In the genomic region with DNA sequence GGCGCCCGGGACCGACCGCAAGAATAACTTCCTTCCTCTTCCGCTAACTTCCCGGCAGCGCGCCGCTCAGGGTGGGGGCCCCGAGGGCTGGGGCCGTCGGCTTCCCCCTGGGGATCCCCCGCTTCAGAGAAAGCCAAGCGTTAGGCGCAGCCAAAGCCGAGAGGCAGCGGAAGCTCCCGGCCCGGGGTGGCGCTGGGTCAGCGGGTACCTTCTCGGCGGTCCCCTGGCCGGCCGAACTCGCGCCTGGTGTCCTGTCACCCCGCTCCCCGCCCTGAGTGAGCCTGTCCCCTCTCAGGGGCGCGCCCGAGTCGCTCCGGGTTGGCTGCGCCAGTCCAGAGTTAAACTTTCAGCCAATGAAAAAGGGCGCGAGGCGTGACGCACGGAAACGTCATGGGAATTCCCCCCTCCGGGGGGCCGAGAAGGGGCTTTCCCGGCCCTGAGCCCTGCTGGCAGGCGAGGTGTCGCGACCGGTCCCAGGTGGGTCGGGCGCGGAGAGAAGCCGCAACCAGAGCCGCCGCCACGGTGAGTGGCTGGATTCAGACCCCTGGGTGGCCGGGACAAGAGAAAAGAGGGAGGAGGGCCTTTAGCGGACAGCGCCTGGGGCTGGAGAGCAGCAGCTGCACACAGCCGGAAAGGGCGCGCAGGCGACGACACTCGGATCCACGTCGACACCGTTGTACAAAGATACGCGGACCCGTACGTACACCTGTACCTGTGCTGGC, we compare ENCODE assay signal across 8 cellular contexts. TPM values are rescaled to one million over a fixed set of nuclear protein-coding genes. Genes with fewer than 3 reads are reported as not detected.
A peak's percentile ranks its signal among the peaks of the same experiment; 100 is the strongest.
DNase-seq lines count a peak whose midpoint lies in the region; ATAC-seq and TF ChIP-seq lines count a peak whose summit lies in the region.

No MANE protein-coding gene starts in this region.

- no peak overlapping the region for H2BK120ac ChIP-seq in H9 (ENCODE audit: low read depth, low read length, poor library complexity, severe bottlenecking)

- ATAC-seq in right cardiac atrium = peak; percentile 94 to 95
- ATAC-seq in aorta (ENCODE audit: low FRiP score) = peak; percentile 95

- H3K36me3 ChIP-seq in Loucy (ENCODE audit: insufficient read depth, low read length) (peaks cover 3% of the 10 kb centered on the region; the same call in 1 of the 2 replicates), rectal smooth muscle tissue (ENCODE audit: control insufficient read depth, insufficient read depth, low read length) (peaks cover 3% of the 10 kb centered on the region), aorta (ENCODE audit: control insufficient read depth in 1 of 2, insufficient read depth in 2 of 2, low read length in 1 of 2) (no peaks in the 10 kb centered on the region)

- H3K4me3 ChIP-seq in Loucy (ENCODE audit: low read length, poor library complexity, severe bottlenecking) (peak overlapping the region; percentile 77), right cardiac atrium (ENCODE audit: low read length) (peak overlapping the region; percentile 78), rectal smooth muscle tissue (ENCODE audit: low read length) (peak overlapping the region; percentile 90), aorta (ENCODE audit: low read length in 2 of 2) (peak overlapping the region; percentile 29 to 32)

- H3K9ac ChIP-seq in H9 (ENCODE audit: extremely low read depth, insufficient read length, low read length) = no peak overlapping the region
- H3K9ac ChIP-seq in Loucy (ENCODE audit: low read depth, low read length, poor library complexity, severe bottlenecking) = peak overlapping the region; percentile 79
- peak overlapping the region; percentile 63 for H3K9ac ChIP-seq in rectal smooth muscle tissue (ENCODE audit: low read length)

- H2BK20ac ChIP-seq in H9 (ENCODE audit: low read depth, low read length, poor library complexity, severe bottlenecking) = no peak overlapping the region

- H3K36me3 Mint-ChIP-seq in H9 (ENCODE audit: insufficient read depth in 1 of 3, low read depth in 3 of 3) = peaks cover 0 to 10% (median 9%) of the 10 kb centered on the region in 3 experiments; a peak in 5 of 7 replicates
- H3K36me3 Mint-ChIP-seq in T-helper 1 cell treated with Interleukin-12 subunit alpha and Interleukin-12 subunit beta and Interleukin-4 antibody, amounts not matched to agents 30 μg/mL and 1 μg/mL, for 36 hours (ENCODE audit: low read depth) = peaks cover 32% of the 10 kb centered on the region

- DNase-seq in GM10266 (ENCODE audit: extremely low spot score) = peak; percentile 97
- peak; percentile 95 for DNase-seq in H9
- peak; percentile 97 to 98 (median 97) for DNase-seq in right cardiac atrium
- peak; percentile 98 to 99 for DNase-seq in aorta

- H3K23ac ChIP-seq in H9 (ENCODE audit: insufficient read length, low read depth, low read length) = no peak overlapping the region

- intact Hi-C loops in right cardiac atrium (cut with DNase I) (loop anchor here in 1 of 4 donors (10.0 kb wide), 1 partner anchor 191 kb away; no protein-coding TSS in a partner anchor), aorta (cut with DNase I) (loop anchor here in 1 of 2 donors (2.0 to 10.0 kb wide), 3 partner anchors 27 to 239 kb away; partner anchors contain the start of genes FBXL15 and NOLC1)

- peaks cover 63% of the 10 kb centered on the region for H3K27me3 Mint-ChIP-seq in H9 (ENCODE audit: low read depth)
- H3K27me3 Mint-ChIP-seq in T-helper 1 cell treated with Interleukin-12 subunit alpha and Interleukin-12 subunit beta and Interleukin-4 antibody, amounts not matched to agents 30 μg/mL and 1 μg/mL, for 36 hours (ENCODE audit: low read depth) = peaks cover 5% of the 10 kb centered on the region

- H4K20me1 ChIP-seq in H9 (ENCODE audit: control insufficient read depth, insufficient read depth, insufficient read length) = peaks cover 4% of the 10 kb centered on the region
- H4K20me1 ChIP-seq in Loucy (ENCODE audit: insufficient read depth, low read length, poor library complexity, severe bottlenecking) = no peaks in the 10 kb centered on the region

- H3K9me3 Mint-ChIP-seq in H9 = no peaks in the 10 kb centered on the region
- no peaks in the 10 kb centered on the region for H3K9me3 Mint-ChIP-seq in T-helper 1 cell treated with Interleukin-12 subunit alpha and Interleukin-12 subunit beta and Interleukin-4 antibody, amounts not matched to agents 30 μg/mL and 1 μg/mL, for 36 hours

- H2BK5ac ChIP-seq in H9 (ENCODE audit: insufficient read length, low read length) = no peak overlapping the region

- WGBS in H9 (ENCODE audit: extremely low coverage, insufficient read length, low lambda C conversion rate) = no CpG with 5 or more reads among the region's 71 CpGs
- WGBS in right cardiac atrium = under 1% methylated on average over 71 of the region's 71 CpGs
- 0 to 1% methylated on average over 68 to 71 of the region's 71 CpGs for WGBS in aorta, 2 donors

- H3K27ac ChIP-seq in H9 (ENCODE audit: insufficient read length, low read depth, low read length) (no peak overlapping the region), angular gyrus (ENCODE audit: low read depth, low read length) (peak overlapping the region; percentile 73), right cardiac atrium (ENCODE audit: low read length) (peak overlapping the region; percentile 97), rectal smooth muscle tissue (ENCODE audit: low read depth, low read length) (peak overlapping the region; percentile 97), aorta (ENCODE audit: low read depth in 1 of 2, low read length in 2 of 2) (peak overlapping the region in 1 of 2 donors; percentile 64)

- H2AFZ ChIP-seq in H9 (ENCODE audit: low read length) = no peak overlapping the region
- H2AFZ ChIP-seq in Loucy (ENCODE audit: low read length) = peak overlapping the region; percentile 76

- H3K56ac ChIP-seq in H9 (ENCODE audit: insufficient read length, low read depth, low read length) = no peak overlapping the region

- H3K79me2 ChIP-seq in H9 (ENCODE audit: insufficient read depth, low read length) = no peaks in the 10 kb centered on the region
- H3K79me2 ChIP-seq in Loucy (ENCODE audit: insufficient read depth, low read length) = peaks cover 13% of the 10 kb centered on the region; the same call in 1 of the 2 replicates

- no peak overlapping the region for H4K8ac ChIP-seq in H9 (replicated peaks; ENCODE audit: insufficient read length, low read depth, low read length)

- no peak overlapping the region for H2AK5ac ChIP-seq in H9 (ENCODE audit: insufficient read length, low read length)

- H3K18ac ChIP-seq in H9 (ENCODE audit: insufficient read length, low read depth, low read length) = peak overlapping the region; percentile 8

- peak overlapping the region; percentile 73 to 79 for H3K4me3 Mint-ChIP-seq in H9
- peak overlapping the region; percentile 90 for H3K4me3 Mint-ChIP-seq in T-helper 1 cell treated with Interleukin-12 subunit alpha and Interleukin-12 subunit beta and Interleukin-4 antibody, amounts not matched to agents 30 μg/mL and 1 μg/mL, for 36 hours

- TF ChIP-seq CTCF in GM10266 (IDR thresholded peaks at IDR 0.05; ENCODE audit: control insufficient read depth, insufficient read depth, low read depth, missing control alignments) = peak; percentile 92
- peak; percentile 99 for TF ChIP-seq CTCF in H9 (conservative IDR thresholded peaks at IDR 0.05)
- no peak for TF ChIP-seq CTCF in Loucy (conservative IDR thresholded peaks at IDR 0.05; ENCODE audit: low read length)

- peak overlapping the region; percentile 69 for H3K4me2 ChIP-seq in H9 (ENCODE audit: insufficient read depth, insufficient read length, low read length)
- H3K4me2 ChIP-seq in Loucy (ENCODE audit: low read depth, low read length, poor library complexity, severe bottlenecking) = peak overlapping the region; percentile 88

- no peaks in the 10 kb centered on the region for H3K79me1 ChIP-seq in H9 (ENCODE audit: insufficient read depth, low read depth, low read length, poor library complexity, severe bottlenecking)

- H4K91ac ChIP-seq in H9 (ENCODE audit: insufficient read length, low read depth, low read length) = no peak overlapping the region

- peaks cover 17% of the 10 kb centered on the region for H3K23me2 ChIP-seq in H9 (ENCODE audit: insufficient read length, low read depth, low read length, poor library complexity, severe bottlenecking)

- no peak overlapping the region for H4K5ac ChIP-seq in H9 (ENCODE audit: insufficient read length, low read depth, low read length)

- no peaks in the 10 kb centered on the region for H3K4me1 ChIP-seq in H9 (ENCODE audit: insufficient read depth, low read length)
- peaks cover 17% of the 10 kb centered on the region for H3K4me1 ChIP-seq in Loucy (ENCODE audit: insufficient read depth, low read length, poor library complexity, severe bottlenecking)
- peaks cover 2% of the 10 kb centered on the region for H3K4me1 ChIP-seq in right cardiac atrium (ENCODE audit: control insufficient read depth, insufficient read depth, low read length)
- H3K4me1 ChIP-seq in rectal smooth muscle tissue (ENCODE audit: control insufficient read depth, insufficient read depth, low read length) = peaks cover 22% of the 10 kb centered on the region
- no peaks in the 10 kb centered on the region for H3K4me1 ChIP-seq in aorta (ENCODE audit: control insufficient read depth in 1 of 2, insufficient read depth in 2 of 2, low read length in 2 of 2)

- no peak overlapping the region for H3K4ac ChIP-seq in H9 (ENCODE audit: low read depth, low read length)

- peak overlapping the region in 1 of 3 experiments; percentile 69; a peak in 1 of 7 replicates for H3K27ac Mint-ChIP-seq in H9
- peak overlapping the region; percentile 97 for H3K27ac Mint-ChIP-seq in T-helper 1 cell treated with Interleukin-12 subunit alpha and Interleukin-12 subunit beta and Interleukin-4 antibody, amounts not matched to agents 30 μg/mL and 1 μg/mL, for 36 hours

- H3K9me3 ChIP-seq in H9 (ENCODE audit: control insufficient read depth, low read depth, low read length) (no peaks in the 10 kb centered on the region), Loucy (ENCODE audit: insufficient read depth, low read depth, low read length) (no peaks in the 10 kb centered on the region), right cardiac atrium (ENCODE audit: control insufficient read depth, low read length) (no peaks in the 10 kb centered on the region), aorta (ENCODE audit: control insufficient read depth, low read length) (no peaks in the 10 kb centered on the region)

- H3K14ac ChIP-seq in H9 (ENCODE audit: insufficient read depth, low read length) = peak overlapping the region; percentile 77; the same call in 1 of the 2 replicates

- H3K27me3 ChIP-seq in H9 (ENCODE audit: insufficient read depth, low read length) = peaks cover 11% of the 10 kb centered on the region; the same call in 1 of the 2 replicates
- no peaks in the 10 kb centered on the region for H3K27me3 ChIP-seq in Loucy (ENCODE audit: insufficient read depth, low read length, poor library complexity, severe bottlenecking)
- H3K27me3 ChIP-seq in right cardiac atrium (ENCODE audit: control insufficient read depth, insufficient read depth) = no peaks in the 10 kb centered on the region
- no peaks in the 10 kb centered on the region for H3K27me3 ChIP-seq in rectal smooth muscle tissue (ENCODE audit: control insufficient read depth, insufficient read depth, low read length)
- H3K27me3 ChIP-seq in aorta (ENCODE audit: control insufficient read depth in 1 of 2, insufficient read depth in 2 of 2, low read length in 1 of 2) = no peaks in the 10 kb centered on the region

- no peak overlapping the region for H3T11ph ChIP-seq in H9 (ENCODE audit: low read length)

- H3F3A ChIP-seq in Loucy (ENCODE audit: low read depth) = no peaks in the 10 kb centered on the region

- peaks cover 32 to 45% of the 10 kb centered on the region in 2 experiments for H3K4me1 Mint-ChIP-seq in H9
- H3K4me1 Mint-ChIP-seq in T-helper 1 cell treated with Interleukin-12 subunit alpha and Interleukin-12 subunit beta and Interleukin-4 antibody, amounts not matched to agents 30 μg/mL and 1 μg/mL, for 36 hours (ENCODE audit: low read depth) = peaks cover 38% of the 10 kb centered on the region

- no peak overlapping the region for H2BK15ac ChIP-seq in H9 (ENCODE audit: low read depth, low read length)

- H3K9me2 ChIP-seq in Loucy (replicated peaks; ENCODE audit: low read depth, low read length) = no peaks in the 10 kb centered on the region

- no peak overlapping the region for H2BK12ac ChIP-seq in H9 (ENCODE audit: insufficient read length, low read depth, low read length)

RNA-seq across cellular contexts. Expression of gene NFKB2, which starts 1.3 kb away (rescaled TPM):
- total RNA-seq in H9 (2021) (21.0 and 23.7 TPM in 2 replicates), right cardiac atrium (10 to 100 TPM in 3 of 4 donors, 1 to 10 TPM in 1; 9.3 to 18.2 (median 15.3) TPM), aorta (10 to 100 TPM; 48.4 to 63.3 TPM)
- polyA plus RNA-seq in right cardiac atrium (9.7 TPM), aorta (10 to 100 TPM in 1 of 2 donors, 1 to 10 TPM in 1; 9.8 to 43.4 TPM)

RNA-seq across cellular contexts. Expression of gene PSD, which starts 24.3 kb away (rescaled TPM):
- total RNA-seq in H9 (2021) = 3.4 and 3.6 TPM in 2 replicates
- total RNA-seq in right cardiac atrium = 1 to 10 TPM; 4.6 to 9.4 (median 6.6) TPM
- polyA plus RNA-seq in right cardiac atrium = 5.7 TPM
- 1 to 10 TPM in 1 of 2 donors, under 1 TPM in 1; 0.16 to 1.4 TPM for total RNA-seq in aorta
- under 1 TPM; 0.25 to 0.33 TPM for polyA plus RNA-seq in aorta

RNA-seq across cellular contexts. Expression of gene FBXL15, which starts 26.4 kb away (rescaled TPM):
- total RNA-seq in H9 (2021) = 8.4 and 9.1 TPM in 2 replicates
- 10 to 100 TPM; 14.0 to 15.6 (median 14.4) TPM for total RNA-seq in right cardiac atrium
- polyA plus RNA-seq in right cardiac atrium = 14.4 TPM
- 10 to 100 TPM in 1 of 2 donors, 1 to 10 TPM in 1; 8.7 to 12.1 TPM for total RNA-seq in aorta
- polyA plus RNA-seq in aorta = 10 to 100 TPM in 1 of 2 donors, 1 to 10 TPM in 1; 7.0 to 30.5 TPM

RNA-seq across cellular contexts. Expression of gene CUEDC2, which starts 38.1 kb away (rescaled TPM):
- 41.2 and 43.0 TPM in 2 replicates for total RNA-seq in H9 (2021)
- 10 to 100 TPM; 68.7 to 78.6 (median 71.6) TPM for total RNA-seq in right cardiac atrium
- 94.6 TPM for polyA plus RNA-seq in right cardiac atrium
- total RNA-seq in aorta = 10 to 100 TPM; 40.6 to 48.2 TPM
- 10 to 100 TPM; 55.3 to 80.2 TPM for polyA plus RNA-seq in aorta

RNA-seq across cellular contexts. Expression of gene C10orf95, which starts 57.1 kb away (rescaled TPM):
- total RNA-seq in H9 (2021) (not detected in 2 replicates), right cardiac atrium (not detected), aorta (not detected)
- polyA plus RNA-seq in right cardiac atrium (0.09 TPM), aorta (under 1 TPM in 1 of 2 donors, not detected in 1; 0.36 TPM)

Comparison
In these comparisons a context has a peak if more than half of its experiments do, and no peak if none do; other contexts are left out.
1. H3K4me3 ChIP-seq: peak in every context shown above with its lines; median percentile 90 in rectal smooth muscle tissue; 78 in right cardiac atrium; 77 in Loucy; 30 in aorta.